10 cellular contexts compared by ENCODE assay signal in genomic region chr3:29283739-29284138, GRCh38. TPM values are rescaled to one million over a fixed set of nuclear protein-coding genes. Genes with fewer than 3 reads are reported as not detected.
A peak's percentile ranks its signal among the peaks of the same experiment; 100 is the strongest.
DNase-seq lines count a peak whose midpoint lies in the region; ATAC-seq and TF ChIP-seq lines count a peak whose summit lies in the region.
"Had no signal": no experiment of that assay in that cellular context is flagged by ENCODE, and none has a peak within 500 bp of the region (broad histone marks: within the 10 kb centered on the region; RNA-seq: fewer than 3 reads in every experiment).

No MANE protein-coding gene starts in this region.

- H3K36me3 Mint-ChIP-seq in naive thymus-derived CD4-positive, alpha-beta T cell = peaks cover 0 to 2% (median 0%) of the 10 kb centered on the region in 5 donors
- H3K36me3 Mint-ChIP-seq in T-cell = no peaks in the 10 kb centered on the region
- no peaks in the 10 kb centered on the region for H3K36me3 Mint-ChIP-seq in CD8-positive, alpha-beta T cell

- H3K27ac Mint-ChIP-seq in naive thymus-derived CD4-positive, alpha-beta T cell = peak overlapping the region in 1 of 9 donors; percentile 9
- H3K27ac Mint-ChIP-seq in T-cell = peak overlapping the region in 1 of 2 donors; percentile 5
- no peak overlapping the region for H3K27ac Mint-ChIP-seq in CD8-positive, alpha-beta T cell

- CTCF ChIA-PET in naive thymus-derived CD4-positive, alpha-beta T cell (lab: Charles Lee) = no interaction called here
- CTCF ChIA-PET in T-cell (lab: Charles Lee) = no interaction called here
- CTCF ChIA-PET in CD8-positive, alpha-beta T cell (lab: Charles Lee) = no interaction called here

- H3K27me3 ChIP-seq in SJSA1 (replicated peaks) = no peaks in the 10 kb centered on the region
- H3K27me3 ChIP-seq in naive thymus-derived CD4-positive, alpha-beta T cell (ENCODE audit: control insufficient read depth in 2 of 2, insufficient read depth in 2 of 2, low read length in 2 of 2) = no peaks in the 10 kb centered on the region
- H3K27me3 ChIP-seq in CD8-positive, alpha-beta T cell (ENCODE audit: insufficient read depth, low read length) = no peaks in the 10 kb centered on the region

- H3K9me3 Mint-ChIP-seq in naive thymus-derived CD4-positive, alpha-beta T cell = no peaks in the 10 kb centered on the region
- no peaks in the 10 kb centered on the region for H3K9me3 Mint-ChIP-seq in T-cell
- H3K9me3 Mint-ChIP-seq in CD8-positive, alpha-beta T cell = no peaks in the 10 kb centered on the region

- no peaks in the 10 kb centered on the region for H3K9me3 ChIP-seq in SJSA1 (replicated peaks)
- no peaks in the 10 kb centered on the region for H3K9me3 ChIP-seq in naive thymus-derived CD4-positive, alpha-beta T cell (ENCODE audit: control insufficient read depth in 2 of 3, low read length in 3 of 3)
- no peaks in the 10 kb centered on the region for H3K9me3 ChIP-seq in CD8-positive, alpha-beta T cell (ENCODE audit: low read length)

- POLR2A ChIA-PET in naive thymus-derived CD4-positive, alpha-beta T cell (lab: Charles Lee) = no interaction called here
- POLR2A ChIA-PET in T-cell (lab: Charles Lee) = no interaction called here
- POLR2A ChIA-PET in CD8-positive, alpha-beta T cell (lab: Charles Lee) = no interaction called here

- peak overlapping the region in 1 of 10 donors; percentile 59 for H3K4me3 Mint-ChIP-seq in naive thymus-derived CD4-positive, alpha-beta T cell
- peak overlapping the region in 1 of 3 donors; percentile 90 for H3K4me3 Mint-ChIP-seq in T-cell
- H3K4me3 Mint-ChIP-seq in CD8-positive, alpha-beta T cell = no peak overlapping the region

- TF ChIP-seq CTCF in CD8-positive, alpha-beta T cell (IDR thresholded peaks at IDR 0.05) = no peak

- peak overlapping the region; percentile 95 for H3K27ac ChIP-seq in SJSA1
- no peak overlapping the region for H3K27ac ChIP-seq in naive thymus-derived CD4-positive, alpha-beta T cell (ENCODE audit: low read depth, low read length)
- no peak overlapping the region for H3K27ac ChIP-seq in CD8-positive, alpha-beta T cell (ENCODE audit: low read depth, low read length)

- peak; percentile 23 for ATAC-seq in GM18508 (IDR thresholded peaks at IDR 0.05; ENCODE audit: insufficient read depth, unreplicated experiment)
- ATAC-seq in naive thymus-derived CD4-positive, alpha-beta T cell = no peak
- no peak for ATAC-seq in T-cell (replicated peaks in 1 of 4)
- ATAC-seq in CD8-positive, alpha-beta T cell = no peak

- intact Hi-C loops in naive thymus-derived CD4-positive, alpha-beta T cell (cut with micrococcal nuclease) = loop anchor here in 1 of 2 donors (5.0 to 10.0 kb wide), 4 partner anchors 71 to 366 kb away; no protein-coding TSS in a partner anchor
- intact Hi-C loops in CD8-positive, alpha-beta T cell (cut with DNase I, micrococcal nuclease) = no loop called here

- peaks cover 27% of the 10 kb centered on the region for H3K4me1 ChIP-seq in SJSA1 (replicated peaks)
- no peaks in the 10 kb centered on the region for H3K4me1 ChIP-seq in naive thymus-derived CD4-positive, alpha-beta T cell (ENCODE audit: control insufficient read depth in 2 of 2, insufficient read depth in 2 of 2, low read length in 2 of 2)
- H3K4me1 ChIP-seq in CD8-positive, alpha-beta T cell (ENCODE audit: insufficient read depth, low read length) = peaks cover 10% of the 10 kb centered on the region

- H3K4me3 ChIP-seq in SJSA1 (peak overlapping the region; percentile 46), skeletal muscle cell (ENCODE audit: low read depth, low read length) (peak overlapping the region; percentile 69)
- no peak overlapping the region for H3K4me3 ChIP-seq in naive thymus-derived CD4-positive, alpha-beta T cell (ENCODE audit: low read length)
- H3K4me3 ChIP-seq in CD8-positive, alpha-beta T cell (ENCODE audit: low read depth, low read length) = no peak overlapping the region

- peaks cover 17 to 42% (median 27%) of the 10 kb centered on the region in 5 donors for H3K27me3 Mint-ChIP-seq in naive thymus-derived CD4-positive, alpha-beta T cell
- peaks cover 13 to 18% of the 10 kb centered on the region in 2 donors for H3K27me3 Mint-ChIP-seq in T-cell
- H3K27me3 Mint-ChIP-seq in CD8-positive, alpha-beta T cell (ENCODE audit: low read depth) = peaks cover 21% of the 10 kb centered on the region

- peaks cover 5% of the 10 kb centered on the region; the same call in 1 of the 2 replicates for H3K36me3 ChIP-seq in SJSA1
- H3K36me3 ChIP-seq in naive thymus-derived CD4-positive, alpha-beta T cell (ENCODE audit: control insufficient read depth in 2 of 3, insufficient read depth in 3 of 3, low read length in 3 of 3) = no peaks in the 10 kb centered on the region
- H3K36me3 ChIP-seq in CD8-positive, alpha-beta T cell (ENCODE audit: insufficient read depth, low read length) = no peaks in the 10 kb centered on the region

- H3K4me1 Mint-ChIP-seq in naive thymus-derived CD4-positive, alpha-beta T cell = peaks cover 17 to 43% (median 31%) of the 10 kb centered on the region in 7 donors
- peaks cover 28 to 35% (median 30%) of the 10 kb centered on the region in 3 donors for H3K4me1 Mint-ChIP-seq in T-cell
- peaks cover 27% of the 10 kb centered on the region for H3K4me1 Mint-ChIP-seq in CD8-positive, alpha-beta T cell (ENCODE audit: low read depth)

- no peak for DNase-seq in SJSA1 (ENCODE audit: low read depth in 1 of 2, low spot score in 2 of 2)
- DNase-seq in fibroblast of peridontal ligament (ENCODE audit: extremely low read depth) = peak; percentile 23
- no peak for DNase-seq in skeletal muscle cell (ENCODE audit: low read depth)
- DNase-seq in naive thymus-derived CD4-positive, alpha-beta T cell = no peak
- DNase-seq in T-cell = no peak
- DNase-seq in activated CD4-positive, alpha-beta T cell treated with anti-CD3 and anti-CD28 coated beads, Interleukin-2, amount 50 U/mL, for 1 hour = no peak
- DNase-seq in CD8-positive, alpha-beta T cell = no peak
- DNase-seq: effector CD8-positive, alpha-beta T cell; NCI-H187 treated with DMSO at 0.1 percent for 48 hours had no signal

RNA-seq across cellular contexts. Expression of gene RBMS3, which starts 2.9 kb away (rescaled TPM):
- total RNA-seq in SJSA1 (2014; rRNA removed; shearing (Covaris generic)) = 31.7 and 47.0 TPM in 2 replicates
- total RNA-seq in naive thymus-derived CD4-positive, alpha-beta T cell = 1 to 10 TPM in 2 of 5 experiments, under 1 TPM in 3; 0.16 to 4.9 (median 0.89) TPM
- under 1 TPM; 0.15 to 0.33 TPM for polyA plus RNA-seq in naive thymus-derived CD4-positive, alpha-beta T cell
- total RNA-seq in T-cell = 1 to 10 TPM in 4 of 5 donors, under 1 TPM in 1; 0.62 to 2.9 (median 1.4) TPM
- total RNA-seq in CD8-positive, alpha-beta T cell = under 1 TPM in 1 of 2 experiments, not detected in 1; 0.56 TPM

Comparison
In these comparisons a context has a peak if more than half of its experiments do, and no peak if none do; other contexts are left out.
1. H3K4me3 ChIP-seq: peak in SJSA1 (single experiment) and skeletal muscle cell (single experiment); none in naive thymus-derived CD4-positive, alpha-beta T cell (single experiment) and CD8-positive, alpha-beta T cell (single experiment).